8 cellular contexts compared by ENCODE assay signal in the genomic region with DNA sequence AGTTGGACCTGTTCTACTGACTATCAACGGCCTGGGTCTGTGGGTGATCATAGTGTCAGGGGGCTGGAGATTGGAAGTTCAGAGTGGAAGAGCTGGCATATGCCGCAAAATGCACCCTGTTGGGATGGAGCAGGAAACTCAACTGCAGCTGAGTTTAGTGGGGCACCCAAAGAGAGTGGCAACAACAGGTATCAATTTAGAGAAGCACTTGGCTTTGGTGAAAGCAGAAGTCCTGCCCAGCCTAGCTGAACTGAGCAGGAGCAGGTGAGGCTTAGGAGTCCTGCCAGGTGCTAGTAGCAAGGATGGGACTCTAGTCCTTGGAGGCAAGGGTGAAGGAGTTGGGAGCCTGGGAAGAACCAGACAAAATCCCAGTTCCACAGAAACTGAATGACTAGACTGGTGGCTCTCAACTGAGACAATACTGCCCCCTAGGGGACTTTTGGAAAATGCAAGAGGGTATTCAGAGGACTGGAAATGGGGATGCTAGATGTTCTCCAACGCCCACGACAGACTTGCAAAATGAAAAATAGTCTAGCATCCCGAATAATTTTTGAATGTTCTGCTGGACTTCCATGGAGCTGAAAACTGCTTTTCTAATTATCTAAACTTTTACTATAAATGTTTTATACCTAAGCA. TPM values are rescaled to one million over a fixed set of nuclear protein-coding genes. Genes with fewer than 3 reads are reported as not detected.
DNase-seq lines count a peak whose midpoint lies in the region; ATAC-seq, FAIRE-seq and TF ChIP-seq lines count a peak whose summit lies in the region.

No MANE protein-coding gene starts in this region.

- H3K27ac Mint-ChIP-seq in CD14-positive monocyte (no peak overlapping the region), T-helper 17 cell (no peak overlapping the region), immature natural killer cell (no peak overlapping the region)

- TF ChIP-seq EP300 in GM12878 (IDR thresholded peaks at IDR 0.05; ENCODE audit: borderline replicate concordance in 1 of 2, control insufficient read depth in 1 of 2, low read depth in 2 of 2, low read length in 2 of 2), result no peak

- H3K9ac ChIP-seq in GM12878 (ENCODE audit: control insufficient read depth, insufficient read depth, low read length), result no peak overlapping the region

- BruUV-seq in GM12878 (replicated peaks; lab: Mats Ljungman, UMichigan), result no TSS peak

- in situ Hi-C loops in GM12878 (cut with MboI), result loop anchor here (5.0 kb wide), 1 partner anchor 246 kb away; no protein-coding TSS in a partner anchor

- no peak for FAIRE-seq in GM12878 (lab: Jason Lieb, UNC)

- TF ChIP-seq RAD21 in GM12878 (IDR thresholded peaks at IDR 0.05; ENCODE audit: insufficient read depth, low read depth, low read length), result peak; percentile 90

- H3K4me1 ChIP-seq in GM12878 (ENCODE audit: control insufficient read depth, insufficient read depth, low read length), result no peaks in the 10 kb centered on the region

- 14% methylated on average over 5 of the region's 5 CpGs for WGBS in GM12878 (ENCODE audit: insufficient coverage, insufficient replicate concordance, low lambda C conversion rate, missing lambda C conversion rate)

- CTCF ChIA-PET in GM12878 (lab: Yijun Ruan, JAX), result interaction anchor here (0.6 to 23.1 kb wide), 29 partner anchors 9 to 536 kb away, joined by 3 to 792 read pairs (median 3); no protein-coding TSS in a partner anchor

- SMC1A ChIA-PET in GM12878 (lab: Charles Lee; ENCODE audit: uncharacterized antibody, unreplicated experiment), result interaction anchor here (0.6 to 18.9 kb wide), 14 partner anchors 11 to 517 kb away, joined by 3 to 289 read pairs (median 4); partner anchors contain the start of gene AMMECR1

- H3K9me3 ChIP-seq in T-helper 17 cell (ENCODE audit: control insufficient read depth, low read length, poor library complexity, severe bottlenecking) (no peaks in the 10 kb centered on the region), GM12878 (replicated peaks; ENCODE audit: control insufficient read depth, insufficient read depth, low read length) (no peaks in the 10 kb centered on the region)

- H3K27ac ChIP-seq in GM12878 (ENCODE audit: control insufficient read depth, insufficient read depth), result no peak overlapping the region

- intact Hi-C loops in CD14-positive monocyte (cut with micrococcal nuclease) (loop anchor here in 1 of 2 donors (5.0 kb wide), 1 partner anchor 246 kb away; no protein-coding TSS in a partner anchor), GM12878 (cut with micrococcal nuclease; ENCODE audit: unreplicated experiment) (loop anchor here (1.0 kb wide), 1 partner anchor 248 kb away; no protein-coding TSS in a partner anchor)

- TF ChIP-seq CTCF in CD14-positive monocyte (IDR thresholded peaks at IDR 0.05) (peak; percentile 73), GM12878 (IDR thresholded peaks at IDR 0.05 in 2 of 3, conservative IDR thresholded peaks at IDR 0.05 in 1 of 3; ENCODE audit: control insufficient read depth in 2 of 3, extremely low read depth in 1 of 3, insufficient read depth in 1 of 3, low read depth in 3 of 3, low read length in 3 of 3) (peak; percentile 60 to 73 (median 68); a peak in 5 of 6 replicates)

- no peak overlapping the region for H3K4me2 ChIP-seq in GM12878 (ENCODE audit: control insufficient read depth, insufficient read depth)

- H3K4me3 ChIP-seq in GM12878, result no peak overlapping the region

- H3K27me3 Mint-ChIP-seq in CD14-positive monocyte (ENCODE audit: low read depth in 3 of 3) (peaks cover 0 to 11% (median 0%) of the 10 kb centered on the region in 3 donors), T-helper 17 cell (no peaks in the 10 kb centered on the region), immature natural killer cell (ENCODE audit: low read depth in 3 of 3) (peaks cover 2 to 4% (median 2%) of the 10 kb centered on the region in 3 donors)

- H3K36me3 Mint-ChIP-seq in CD14-positive monocyte, result no peaks in the 10 kb centered on the region
- H3K36me3 Mint-ChIP-seq in T-helper 17 cell (ENCODE audit: low read depth), result no peaks in the 10 kb centered on the region
- H3K36me3 Mint-ChIP-seq in immature natural killer cell, result no peaks in the 10 kb centered on the region

- H3K9me3 Mint-ChIP-seq in CD14-positive monocyte (no peaks in the 10 kb centered on the region), immature natural killer cell (no peaks in the 10 kb centered on the region)

- H3K27me3 ChIP-seq in GM12878 (replicated peaks in 1 of 2; ENCODE audit: control insufficient read depth in 2 of 2, insufficient read depth in 2 of 2, low read length in 1 of 2), result no peaks in the 10 kb centered on the region

- H3K4me1 Mint-ChIP-seq in CD14-positive monocyte, result peaks cover 3% of the 10 kb centered on the region
- peaks cover under 1% of the 10 kb centered on the region for H3K4me1 Mint-ChIP-seq in T-helper 17 cell
- peaks cover 0 to under 1% of the 10 kb centered on the region in 2 donors for H3K4me1 Mint-ChIP-seq in immature natural killer cell

- no peaks in the 10 kb centered on the region for H3K36me3 ChIP-seq in GM12878 (ENCODE audit: control insufficient read depth in 2 of 2, insufficient read depth in 2 of 2, low read length in 1 of 2)

- no peak for TF ChIP-seq POLR2A in GM12878 (IDR thresholded peaks at IDR 0.05; ENCODE audit: low read depth, low read length)

- POLR2A ChIA-PET in GM12878 (lab: Charles Lee), result interaction anchor here (1.6 kb wide), 1 partner anchor 253 kb away, joined by 3 read pairs; no protein-coding TSS in a partner anchor

- H3K4me3 Mint-ChIP-seq in CD14-positive monocyte (no peak overlapping the region), T-helper 17 cell (no peak overlapping the region), immature natural killer cell (no peak overlapping the region)

- RAD21 ChIA-PET in GM12878 (lab: Charles Lee; ENCODE audit: unreplicated experiment), result interaction anchor here (1.0 to 9.3 kb wide), 3 partner anchors 245 to 262 kb away, joined by 4 to 130 read pairs (median 5); no protein-coding TSS in a partner anchor

- H2AFZ ChIP-seq in GM12878 (ENCODE audit: control insufficient read depth, low read depth, low read length), result no peak overlapping the region

- ATAC-seq in GM18909 (IDR thresholded peaks at IDR 0.05; ENCODE audit: poor library complexity, unreplicated experiment) (peak; percentile 59), T-helper 17 cell (peak; percentile 50), GM12878 (peak; percentile 82), HG03457 (IDR thresholded peaks at IDR 0.05; ENCODE audit: unreplicated experiment) (no peak)

- DNase-seq in CD14-positive monocyte (ENCODE audit: low spot score), result no peak
- peak; percentile 60 for DNase-seq in NCI-H1092 (lab: John Stamatoyannopoulos, UW)
- peak in 1 of 3 donors; percentile 36 for DNase-seq in T-helper 17 cell
- DNase-seq in GM12878 (ENCODE audit: low read depth, low spot score), result no peak
- DNase-seq in immature natural killer cell, result peak; percentile 48 to 57 (median 49)
- DNase-seq in stimulated activated CD4-positive, alpha-beta T cell treated with anti-CD3 and anti-CD28 coated beads, TNF-alpha, amount 100 ng/mL, for 4 hours (ENCODE audit: low read depth in 3 of 3), result peak in 2 of 3 experiments; percentile 0 to 25

- no peaks in the 10 kb centered on the region for H3K79me2 ChIP-seq in GM12878 (ENCODE audit: control insufficient read depth, insufficient read depth, low read length)

- no peaks in the 10 kb centered on the region for H4K20me1 ChIP-seq in GM12878 (ENCODE audit: control insufficient read depth, insufficient read depth)

TF ChIP-seq in GM12878, 131 proteins besides CTCF, POLR2A, EP300 and RAD21:
- peak; percentile 79 for TF ChIP-seq SMC3 (IDR thresholded peaks at IDR 0.05; ENCODE audit: borderline replicate concordance, low read length)
- no peak for TF ChIP-seq STAT3 (IDR thresholded peaks at IDR 0.05; ENCODE audit: low read depth, low read length)
- TF ChIP-seq YY1 (IDR thresholded peaks at IDR 0.05; ENCODE audit: low read depth, low read length), result 0 out of 2 replicates have a peak, but pooled peaks have one; percentile 37

RNA-seq across cellular contexts. Expression of gene RTL9, which starts 49.4 kb away (rescaled TPM):
- polyA plus RNA-seq in CD14-positive monocyte (not detected), GM12878 (2011; rRNA removed) (0.05 TPM in 1 of 2 replicates, not detected in the other), GM12878 (2014; fragmentation: Illumina TruSeq; extraction: Trizol) (0.25 and 0.26 TPM in 2 replicates), GM12878 (2014; fragmentation: Nextera tagmentation; extraction: Ambion mirVana) (under 1 TPM; 0.05 to 0.07 TPM), GM12878 (2014; rRNA removed) (0.05 and 0.13 TPM in 2 replicates), GM12878 (2016; fragmentation: Nextera tagmentation; extraction: Ambion mirVana) (1 to 10 TPM in 1 of 2 experiments, under 1 TPM in 1; 0.24 to 1.2 TPM), immature natural killer cell (not detected)
- total RNA-seq in T-helper 17 cell (not detected), GM12878 (2014; rRNA removed) (0.11 and 0.23 TPM in 2 replicates), GM12878 (2014; rRNA removed; fragmentation: Illumina TruSeq; extraction: Trizol) (0.09 and 0.23 TPM in 2 replicates), GM12878 (2021) (0.19 and 0.21 TPM in 2 replicates)
- total RNA-seq in GM12878 (2013; cell fraction: nucleolus; rRNA removed), result 0.15 TPM in 1 of 2 replicates, not detected in the other
- polyA plus RNA-seq in GM12878 (2011; ENCODE audit: low read depth), result 0.38 TPM
- polyA plus RNA-seq in GM12878 (2011; cell fraction: cytosol; rRNA removed), result 0.08 and 0.09 TPM in 2 replicates
- polyA plus RNA-seq in GM12878 (2011; cell fraction: nucleus; rRNA removed), result 0.06 and 0.12 TPM in 2 replicates
- polyA plus RNA-seq in GM12878 (2012), result 0.27 and 0.44 TPM in 2 replicates
- 0.05 and 0.07 TPM in 2 replicates for polyA minus RNA-seq in GM12878 (2011; rRNA and poly(A)+ RNA removed)
- not detected in 2 replicates for polyA minus RNA-seq in GM12878 (2011; cell fraction: cytosol; rRNA and poly(A)+ RNA removed)
- not detected in 2 replicates for polyA minus RNA-seq in GM12878 (2011; cell fraction: nucleus; rRNA and poly(A)+ RNA removed)

Comparison
In these comparisons a context has a peak if more than half of its experiments do, and no peak if none do; other contexts are left out.
1. DNase-seq: peak in NCI-H1092 (single experiment), immature natural killer cell (3 of 3) and stimulated activated CD4-positive, alpha-beta T cell treated with anti-CD3 and anti-CD28 coated beads, TNF-alpha, amount 100 ng/mL, for 4 hours (2 of 3); none in CD14-positive monocyte (single experiment) and GM12878 (single experiment).